In the genomic region with DNA sequence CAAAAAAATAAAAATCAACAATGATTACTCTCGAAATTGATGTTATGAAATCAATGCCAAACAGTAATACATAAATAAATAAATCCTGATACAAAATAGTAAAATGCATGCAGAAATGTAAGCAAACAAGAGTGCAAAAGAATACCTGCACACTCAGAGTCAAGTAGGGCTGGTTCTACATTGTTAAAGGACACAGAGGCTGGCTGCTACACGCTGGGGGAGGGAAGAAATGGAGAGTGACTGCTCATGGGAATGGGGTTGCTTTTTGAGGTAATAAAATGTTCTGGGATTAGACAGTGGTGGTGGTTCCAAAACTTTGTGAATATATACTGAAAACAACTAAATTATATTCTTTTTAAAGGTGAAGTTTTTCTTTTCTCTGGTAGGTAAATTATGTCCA, we compare ENCODE assay signal across 17 cellular contexts. TPM values are rescaled to one million over a fixed set of nuclear protein-coding genes. Genes with fewer than 3 reads are reported as not detected.
A peak's percentile ranks its signal among the peaks of the same experiment; 100 is the strongest.
DNase-seq lines count a peak whose midpoint lies in the region; ATAC-seq and TF ChIP-seq lines count a peak whose summit lies in the region.
"Had no signal": no experiment of that assay in that cellular context is flagged by ENCODE, and none has a peak within 500 bp of the region (broad histone marks: within the 10 kb centered on the region; RNA-seq: fewer than 3 reads in every experiment).

No MANE protein-coding gene starts in this region.

- H3K4me1 ChIP-seq in cardiac muscle cell (ENCODE audit: low read depth) (peaks cover 49% of the 10 kb centered on the region), upper lobe of right lung (peaks cover 56% of the 10 kb centered on the region)

- H3K27ac Mint-ChIP-seq in brain = peak overlapping the region; percentile 28 to 69 (median 40)
- H3K27ac Mint-ChIP-seq in natural killer cell treated with Interleukin-12 subunit alpha and Interleukin-12 subunit beta and Interleukin-15 and Interleukin-18, amount 100 ng/mL, for 72 hours = peak overlapping the region; percentile 49 to 68
- H3K27ac Mint-ChIP-seq: activated naive CD8-positive, alpha-beta T cell treated with anti-CD3 and anti-CD28 coated beads, Interleukin-2, amount 50 U/mL, for 24 hours had no signal

- H3K4me1 Mint-ChIP-seq in brain = peaks cover 69% of the 10 kb centered on the region
- H3K4me1 Mint-ChIP-seq in natural killer cell treated with Interleukin-12 subunit alpha and Interleukin-12 subunit beta and Interleukin-15 and Interleukin-18, amount 100 ng/mL, for 72 hours (ENCODE audit: low read depth in 2 of 2) = peaks cover 65 to 69% of the 10 kb centered on the region in 2 donors

- H3K27me3 Mint-ChIP-seq in brain = no peaks in the 10 kb centered on the region
- no peaks in the 10 kb centered on the region for H3K27me3 Mint-ChIP-seq in natural killer cell treated with Interleukin-12 subunit alpha and Interleukin-12 subunit beta and Interleukin-15 and Interleukin-18, amount 100 ng/mL, for 72 hours
- H3K27me3 Mint-ChIP-seq: activated naive CD8-positive, alpha-beta T cell treated with anti-CD3 and anti-CD28 coated beads, Interleukin-2, amount 50 U/mL, for 24 hours had no signal

- peak overlapping the region in 3 of 5 experiments; percentile 1 to 21 (median 11) for H3K4me3 Mint-ChIP-seq in brain
- H3K4me3 Mint-ChIP-seq in natural killer cell treated with Interleukin-12 subunit alpha and Interleukin-12 subunit beta and Interleukin-15 and Interleukin-18, amount 100 ng/mL, for 72 hours = no peak overlapping the region
- H3K4me3 Mint-ChIP-seq: activated naive CD8-positive, alpha-beta T cell treated with anti-CD3 and anti-CD28 coated beads, Interleukin-2, amount 50 U/mL, for 24 hours had no signal

- H3K9me3 Mint-ChIP-seq in brain = peaks cover 0 to 3% (median 2%) of the 10 kb centered on the region in 5 experiments
- no peaks in the 10 kb centered on the region for H3K9me3 Mint-ChIP-seq in natural killer cell treated with Interleukin-12 subunit alpha and Interleukin-12 subunit beta and Interleukin-15 and Interleukin-18, amount 100 ng/mL, for 72 hours
- H3K9me3 Mint-ChIP-seq: activated naive CD8-positive, alpha-beta T cell treated with anti-CD3 and anti-CD28 coated beads, Interleukin-2, amount 50 U/mL, for 24 hours had no signal

- H3K27ac ChIP-seq in cardiac muscle cell = peak overlapping the region; percentile 27
- no peak overlapping the region for H3K27ac ChIP-seq in upper lobe of right lung
- no peak overlapping the region for H3K27ac ChIP-seq in substantia nigra (ENCODE audit: low read depth, low read length, poor library complexity, severe bottlenecking)
- H3K27ac ChIP-seq: A549, psoas muscle, VCaP had no signal

- intact Hi-C loops in Right ventricle myocardium inferior (cut with DNase I) = no loop called here
- intact Hi-C loops in upper lobe of right lung (cut with DNase I) = no loop called here

- no peak for TF ChIP-seq CTCF in cardiac muscle cell (IDR thresholded peaks at IDR 0.05; ENCODE audit: low read depth, low read length)
- TF ChIP-seq CTCF in brain (conservative IDR thresholded peaks at IDR 0.05) = no peak
- no peak for TF ChIP-seq CTCF in upper lobe of right lung (IDR thresholded peaks at IDR 0.05)

- H3K27me3 ChIP-seq in cardiac muscle cell (no peaks in the 10 kb centered on the region), upper lobe of right lung (no peaks in the 10 kb centered on the region)
- H3K27me3 ChIP-seq: esophagus muscularis mucosa, transverse colon had no signal

- no peaks in the 10 kb centered on the region for H3K9me3 ChIP-seq in cardiac muscle cell (ENCODE audit: low read depth)
- H3K9me3 ChIP-seq in upper lobe of right lung = no peaks in the 10 kb centered on the region
- H3K9me3 ChIP-seq: A549, esophagus muscularis mucosa, psoas muscle, transverse colon had no signal

- H3K36me3 ChIP-seq in cardiac muscle cell = no peaks in the 10 kb centered on the region
- H3K36me3 ChIP-seq in upper lobe of right lung = no peaks in the 10 kb centered on the region
- H3K36me3 ChIP-seq: esophagus muscularis mucosa, transverse colon had no signal

- no peak overlapping the region for H3K4me3 ChIP-seq in cardiac muscle cell
- no peak overlapping the region for H3K4me3 ChIP-seq in upper lobe of right lung
- H3K4me3 ChIP-seq: A549, esophagus muscularis mucosa, psoas muscle, transverse colon had no signal

- peaks cover 33% of the 10 kb centered on the region for H3K36me3 Mint-ChIP-seq in brain
- no peaks in the 10 kb centered on the region for H3K36me3 Mint-ChIP-seq in natural killer cell treated with Interleukin-12 subunit alpha and Interleukin-12 subunit beta and Interleukin-15 and Interleukin-18, amount 100 ng/mL, for 72 hours

- ATAC-seq in Right ventricle myocardium inferior = no peak
- no peak for ATAC-seq in natural killer cell treated with Interleukin-12 subunit alpha and Interleukin-12 subunit beta and Interleukin-15 and Interleukin-18, amount 100 ng/mL, for 72 hours
- ATAC-seq in upper lobe of right lung = peak; percentile 50
- ATAC-seq: A549; activated naive CD8-positive, alpha-beta T cell treated with anti-CD3 and anti-CD28 coated beads, Interleukin-2, amount 50 U/mL, for 24 hours; psoas muscle had no signal

- DNase-seq in cardiac muscle cell (ENCODE audit: low read depth in 1 of 2, low spot score in 1 of 2) (no peak), Right ventricle myocardium inferior (ENCODE audit: missing footprints) (no peak), upper lobe of right lung (no peak), DMS 273 (lab: John Stamatoyannopoulos, UW; ENCODE audit: unreplicated experiment) (no peak), substantia nigra (lab: John Stamatoyannopoulos, UW) (no peak)
- DNase-seq in natural killer cell treated with Interleukin-12 subunit alpha and Interleukin-12 subunit beta and Interleukin-15 and Interleukin-18, amount 100 ng/mL, for 72 hours (ENCODE audit: low spot score) = no peak
- DNase-seq in activated CD4-positive, alpha-beta T cell treated with anti-CD3 and anti-CD28 coated beads, Interleukin-2, amount 50 U/mL, for 1 hour = no peak
- DNase-seq: activated naive CD8-positive, alpha-beta T cell treated with anti-CD3 and anti-CD28 coated beads, Interleukin-2, amount 50 U/mL, for 24 hours; HCEC 1CT; NCI-H187; NCI-H446 treated with DMSO at 0.1 percent for 48 hours; psoas muscle; transverse colon had no signal

RNA-seq across cellular contexts. Expression of a gene that starts 32.1 kb away (rescaled TPM):
- 32.7 and 73.2 TPM in 2 replicates for total RNA-seq in cardiac muscle cell
- 72.1 and 92.5 TPM in 2 replicates for polyA plus RNA-seq in cardiac muscle cell
- total RNA-seq in Right ventricle myocardium inferior = 79.2 TPM
- 59.2 TPM for polyA plus RNA-seq in brain (ENCODE audit: insufficient read depth, low read depth, low replicate concordance)
- total RNA-seq in natural killer cell treated with Interleukin-12 subunit alpha and Interleukin-12 subunit beta and Interleukin-15 and Interleukin-18, amount 100 ng/mL, for 72 hours = 100 to 1,000 TPM; 168 to 176 TPM
- 134 TPM for total RNA-seq in upper lobe of right lung
